Comparison of ENCODE assay signal across 9 cellular contexts in the genomic region with DNA sequence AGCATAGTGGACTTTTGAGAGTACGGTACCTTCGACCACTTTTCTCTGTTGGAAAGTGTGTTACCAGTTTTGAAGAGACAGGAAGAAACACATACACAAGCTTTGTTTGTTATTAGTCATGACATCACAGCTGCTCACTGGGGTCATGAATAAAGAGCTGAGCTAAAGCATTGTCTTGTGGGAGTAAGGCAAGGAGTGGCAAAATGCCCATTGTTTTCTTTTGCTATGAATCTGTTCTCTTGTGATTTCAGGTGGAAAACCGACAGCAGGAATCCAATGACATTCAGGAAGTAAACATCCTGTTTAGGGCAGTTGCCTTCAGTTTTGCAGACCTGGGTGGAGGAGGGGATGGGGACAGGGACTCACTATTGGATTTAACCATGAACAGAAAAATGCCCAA.
A peak's percentile ranks its signal among the peaks of the same experiment; 100 is the strongest.
DNase-seq lines count a peak whose midpoint lies in the region; ATAC-seq, FAIRE-seq and TF ChIP-seq lines count a peak whose summit lies in the region.
"Had no signal": no experiment of that assay in that cellular context is flagged by ENCODE, and none has a peak within 500 bp of the region (broad histone marks: within the 10 kb centered on the region; RNA-seq: fewer than 3 reads in every experiment).

No MANE protein-coding gene starts in this region.

- H3K4me3 ChIP-seq in GM12878 (no peak overlapping the region), suprapubic skin (no peak overlapping the region), SJCRH30 (no peak overlapping the region)

- TF ChIP-seq CTCF in GM12878 (IDR thresholded peaks at IDR 0.05 in 2 of 3, conservative IDR thresholded peaks at IDR 0.05 in 1 of 3; ENCODE audit: control insufficient read depth in 2 of 3, extremely low read depth in 1 of 3, insufficient read depth in 1 of 3, low read depth in 3 of 3, low read length in 3 of 3) (no peak), suprapubic skin (IDR thresholded peaks at IDR 0.05) (no peak)

- in situ Hi-C loops in GM12878 (cut with MboI) = no loop called here

- H3K9me3 ChIP-seq in GM12878 (replicated peaks; ENCODE audit: control insufficient read depth, insufficient read depth, low read length) (no peaks in the 10 kb centered on the region), suprapubic skin (no peaks in the 10 kb centered on the region), SJCRH30 (replicated peaks) (no peaks in the 10 kb centered on the region)

- no peaks in the 10 kb centered on the region for H4K20me1 ChIP-seq in GM12878 (ENCODE audit: control insufficient read depth, insufficient read depth)

- TF ChIP-seq RAD21 in GM12878 (IDR thresholded peaks at IDR 0.05; ENCODE audit: insufficient read depth, low read depth, low read length) = no peak

- H3K4me2 ChIP-seq in GM12878 (ENCODE audit: control insufficient read depth, insufficient read depth) = no peak overlapping the region

- CTCF ChIA-PET in GM12878 (lab: Yijun Ruan, JAX) = interaction anchor here (1.2 to 1.5 kb wide), 2 partner anchors 18 to 45 kb away, joined by 4 read pairs; no protein-coding TSS in a partner anchor

- H3K27me3 ChIP-seq in GM12878 (replicated peaks in 1 of 2; ENCODE audit: control insufficient read depth in 2 of 2, insufficient read depth in 2 of 2, low read length in 1 of 2) (no peaks in the 10 kb centered on the region), suprapubic skin (no peaks in the 10 kb centered on the region), SJCRH30 (no peaks in the 10 kb centered on the region)

- H3K4me1 ChIP-seq in GM12878 (ENCODE audit: control insufficient read depth, insufficient read depth, low read length) = 0 out of 2 replicates have a peak, but pooled peaks cover 4% of the 10 kb centered on the region
- peaks cover 45% of the 10 kb centered on the region for H3K4me1 ChIP-seq in suprapubic skin
- no peaks in the 10 kb centered on the region for H3K4me1 ChIP-seq in SJCRH30

- H3K27ac ChIP-seq in GM12878 (ENCODE audit: control insufficient read depth, insufficient read depth) (0 out of 2 replicates have a peak overlapping the region, but pooled peaks have one; percentile 27), suprapubic skin (peak overlapping the region; percentile 79), SJCRH30 (no peak overlapping the region)

- no TSS peak for BruUV-seq in GM12878 (replicated peaks; lab: Mats Ljungman, UMichigan)

- TF ChIP-seq POLR2A in GM12878 (IDR thresholded peaks at IDR 0.05; ENCODE audit: low read depth, low read length) = no peak
- TF ChIP-seq POLR2A in suprapubic skin (IDR thresholded peaks at IDR 0.05) = no peak

- SMC1A ChIA-PET in GM12878 (lab: Charles Lee; ENCODE audit: uncharacterized antibody, unreplicated experiment) = interaction anchor here (0.8 to 1.0 kb wide), 6 partner anchors 13 to 176 kb away, joined by 3 to 4 read pairs (median 4); no protein-coding TSS in a partner anchor

- peaks cover 5% of the 10 kb centered on the region for H3K79me2 ChIP-seq in GM12878 (ENCODE audit: control insufficient read depth, insufficient read depth, low read length)

- peak; percentile 60 for ATAC-seq in HG03442 (IDR thresholded peaks at IDR 0.05; ENCODE audit: unreplicated experiment)
- no peak; the same call in 1 of the 3 replicates for ATAC-seq in GM12878

- no peak overlapping the region for H2AFZ ChIP-seq in GM12878 (ENCODE audit: control insufficient read depth, low read depth, low read length)

- RAD21 ChIA-PET in GM12878 (lab: Charles Lee; ENCODE audit: unreplicated experiment) = interaction anchor here (0.8 kb wide), 1 partner anchor 63 kb away, joined by 3 read pairs; no protein-coding TSS in a partner anchor

- peaks cover 4 to 13% of the 10 kb centered on the region in 2 experiments; a peak in 2 of 4 replicates for H3K36me3 ChIP-seq in GM12878 (ENCODE audit: control insufficient read depth in 2 of 2, insufficient read depth in 2 of 2, low read length in 1 of 2)
- peaks cover 6% of the 10 kb centered on the region for H3K36me3 ChIP-seq in suprapubic skin
- no peaks in the 10 kb centered on the region for H3K36me3 ChIP-seq in SJCRH30

- FAIRE-seq in GM12878 (lab: Jason Lieb, UNC) = no peak

- DNase-seq in GM12878 (ENCODE audit: low read depth, low spot score) (no peak), iris pigment epithelial cell (ENCODE audit: low read depth) (peak; percentile 77), suprapubic skin (ENCODE audit: low spot score in 2 of 2) (no peak), NCI-H524 (lab: John Stamatoyannopoulos, UW) (no peak), DMS 273 treated with DMSO at 0.1 percent for 48 hours (lab: John Stamatoyannopoulos, UW) (no peak), SJCRH30 (no peak)
- DNase-seq in activated CD4-positive, alpha-beta T cell treated with anti-CD3 and anti-CD28 coated beads, Interleukin-2, amount 50 U/mL, for 1 hour = no peak
- DNase-seq: NCI-H510A had no signal

- TF ChIP-seq EP300 in GM12878 (IDR thresholded peaks at IDR 0.05; ENCODE audit: borderline replicate concordance in 1 of 2, control insufficient read depth in 1 of 2, low read depth in 2 of 2, low read length in 2 of 2) (no peak), suprapubic skin (IDR thresholded peaks at IDR 0.05) (no peak)

- POLR2A ChIA-PET in GM12878 (lab: Charles Lee) = interaction anchor here (1.3 kb wide), 1 partner anchor 22 kb away, joined by 3 read pairs; no protein-coding TSS in a partner anchor

- no peak overlapping the region for H3K9ac ChIP-seq in GM12878 (ENCODE audit: control insufficient read depth, insufficient read depth, low read length)

- intact Hi-C loops in GM12878 (cut with micrococcal nuclease; ENCODE audit: unreplicated experiment) = no loop called here

- 39% methylated on average over 3 of the region's 3 CpGs for WGBS in GM12878 (ENCODE audit: insufficient coverage, insufficient replicate concordance, low lambda C conversion rate, missing lambda C conversion rate)
- 67% methylated on average over 3 of the region's 3 CpGs for WGBS in suprapubic skin

TF ChIP-seq in GM12878, 131 proteins besides CTCF, POLR2A, EP300 and RAD21:
- TF ChIP-seq CREB1 (IDR thresholded peaks at IDR 0.05; ENCODE audit: low read depth) = 0 out of 2 replicates have a peak, but pooled peaks have one; percentile 15
- no peak for TF ChIP-seq HDAC6 (IDR thresholded peaks at IDR 0.05; ENCODE audit: unreplicated experiment)
- TF ChIP-seq JUNB (IDR thresholded peaks at IDR 0.05) = 0 out of 2 replicates have a peak, but pooled peaks have one; percentile 8
- TF ChIP-seq MTA3 (IDR thresholded peaks at IDR 0.05; ENCODE audit: borderline replicate concordance, low read length) = no peak
